ENCODE assay signal across 11 cellular contexts in genomic region chr15:99421172-99421656, GRCh38.
A peak's percentile ranks its signal among the peaks of the same experiment; 100 is the strongest.
DNase-seq lines count a peak whose midpoint lies in the region; ATAC-seq, FAIRE-seq and TF ChIP-seq lines count a peak whose summit lies in the region.
"Had no signal": no experiment of that assay in that cellular context is flagged by ENCODE, and none has a peak within 500 bp of the region (broad histone marks: within the 10 kb centered on the region; RNA-seq: fewer than 3 reads in every experiment).

No MANE protein-coding gene starts in this region.

- no peaks in the 10 kb centered on the region for H4K20me1 ChIP-seq in IMR-90 (ENCODE audit: insufficient read depth, low read length)
- no peaks in the 10 kb centered on the region for H4K20me1 ChIP-seq in smooth muscle cell (ENCODE audit: low read depth)

- H3K9me1 ChIP-seq in IMR-90 (ENCODE audit: insufficient read depth, low read length) = peaks cover 19% of the 10 kb centered on the region

- H2BK120ac ChIP-seq in IMR-90 (ENCODE audit: low read depth, low read length) = peak overlapping the region; percentile 72

- H3K14ac ChIP-seq in IMR-90 (replicated peaks; ENCODE audit: low read depth, low read length) = no peak overlapping the region

- peak overlapping the region; percentile 71; the same call in 2 of the 3 replicates for H2BK15ac ChIP-seq in IMR-90 (ENCODE audit: low read depth, low read length)

- peak; percentile 39 for DNase-seq in IMR-90
- peak; percentile 74 for DNase-seq in activated CD4-positive, alpha-beta T cell treated with anti-CD3 and anti-CD28 coated beads, Interleukin-2, amount 10 ng/mL, durations not matched to agents 7 days and 5 days
- no peak for DNase-seq in effector memory CD8-positive, alpha-beta T cell
- no peak for DNase-seq in smooth muscle cell (lab: John Stamatoyannopoulos, UW; ENCODE audit: unreplicated experiment)
- no peak for DNase-seq in kidney
- no peak for DNase-seq in T-helper 9 cell

- no peak overlapping the region; the same call in 1 of the 2 replicates for H2AK5ac ChIP-seq in IMR-90 (ENCODE audit: low read depth, low read length)

- no peaks in the 10 kb centered on the region for H3K79me2 ChIP-seq in smooth muscle cell (ENCODE audit: low read depth)

- H4K8ac ChIP-seq in IMR-90 (ENCODE audit: low read depth in 2 of 2, low read length in 2 of 2) = peak overlapping the region; percentile 51 to 80

- in situ Hi-C loops in IMR-90 (cut with MboI; ENCODE audit: low sequenced_read_pairs) = no loop called here

- no peaks in the 10 kb centered on the region for H3K9me3 ChIP-seq in IMR-90 (ENCODE audit: control insufficient read depth, insufficient read depth, low read length)
- no peaks in the 10 kb centered on the region for H3K9me3 ChIP-seq in smooth muscle cell (replicated peaks; ENCODE audit: low read depth)
- no peaks in the 10 kb centered on the region for H3K9me3 ChIP-seq in kidney (ENCODE audit: control insufficient read depth in 1 of 2, low read length in 2 of 2)
- H3K9me3 ChIP-seq: tibial artery had no signal

- H3K18ac ChIP-seq in IMR-90 (ENCODE audit: low read depth, low read length) = peak overlapping the region; percentile 90

- H4K5ac ChIP-seq in IMR-90 (ENCODE audit: low read depth, low read length) = peak overlapping the region; percentile 91

- H3K27ac Mint-ChIP-seq in activated CD4-positive, alpha-beta T cell treated with anti-CD3 and anti-CD28 coated beads, Interleukin-2, amount 10 ng/mL, durations not matched to agents 7 days and 5 days = peak overlapping the region; percentile 92
- no peak overlapping the region for H3K27ac Mint-ChIP-seq in effector memory CD8-positive, alpha-beta T cell
- H3K27ac Mint-ChIP-seq: mesothelial cell of epicardium had no signal

- 30% methylated on average over 2 of the region's 6 CpGs; no CpG with 5 or more reads in 1 of the 2 experiments for WGBS in IMR-90 (ENCODE audit: extremely low coverage in 2 of 2, insufficient read length in 1 of 2), 2 experiments
- 40% methylated on average over 6 of the region's 6 CpGs for WGBS in smooth muscle cell (ENCODE audit: low lambda C conversion rate)

- H3K4ac ChIP-seq in IMR-90 (ENCODE audit: low read depth, low read length) = peak overlapping the region; percentile 44

- H2AFZ ChIP-seq in IMR-90 (replicated peaks; ENCODE audit: low read length, poor library complexity) (peak overlapping the region; percentile 85), smooth muscle cell (ENCODE audit: low read depth) (peak overlapping the region; percentile 75)

- no peaks in the 10 kb centered on the region for H3K79me1 ChIP-seq in IMR-90 (ENCODE audit: low read depth in 1 of 2, low read length in 2 of 2)

- intact Hi-C loops in IMR-90 (cut with micrococcal nuclease) = no loop called here
- intact Hi-C loops in kidney (cut with DNase I) = no loop called here

- H3K56ac ChIP-seq in IMR-90 (ENCODE audit: extremely low read depth, insufficient read depth, low read length) = no peak overlapping the region

- peaks cover 49% of the 10 kb centered on the region for H3K4me1 Mint-ChIP-seq in activated CD4-positive, alpha-beta T cell treated with anti-CD3 and anti-CD28 coated beads, Interleukin-2, amount 10 ng/mL, durations not matched to agents 7 days and 5 days
- H3K4me1 Mint-ChIP-seq in effector memory CD8-positive, alpha-beta T cell (ENCODE audit: low read depth in 2 of 2) = peaks cover 0 to 5% of the 10 kb centered on the region in 2 donors

- CTCF ChIA-PET in IMR-90 (lab: Yijun Ruan, JAX) = no interaction called here
- CTCF ChIA-PET in activated CD4-positive, alpha-beta T cell treated with anti-CD3 and anti-CD28 coated beads, Interleukin-2, amount 10 ng/mL, durations not matched to agents 7 days and 5 days (lab: Charles Lee) = interaction anchor here (1.2 to 2.0 kb wide), 4 partner anchors 9 to 81 kb away, joined by 3 to 6 read pairs (median 4); no protein-coding TSS in a partner anchor

- ATAC-seq in IMR-90 (ENCODE audit: low read depth) (peak; percentile 55), GM21528 (IDR thresholded peaks at IDR 0.05; ENCODE audit: low FRiP score, unreplicated experiment) (no peak), GM21390 (IDR thresholded peaks at IDR 0.05; ENCODE audit: unreplicated experiment) (no peak)
- no peak for ATAC-seq in effector memory CD8-positive, alpha-beta T cell (replicated peaks)

- no peak overlapping the region for H2AK9ac ChIP-seq in IMR-90 (replicated peaks; ENCODE audit: low read depth, low read length, poor library complexity)

- no peak for TF ChIP-seq CTCF in IMR-90 (conservative IDR thresholded peaks at IDR 0.05; ENCODE audit: low read depth, low read length)
- TF ChIP-seq CTCF in smooth muscle cell (IDR thresholded peaks at IDR 0.05; ENCODE audit: borderline replicate concordance, insufficient read depth, poor library complexity, severe bottlenecking) = no peak
- no peak for TF ChIP-seq CTCF in kidney (IDR thresholded peaks at IDR 0.05; ENCODE audit: borderline replicate concordance, extremely low read depth, insufficient read depth)

- H3F3A ChIP-seq in smooth muscle cell (ENCODE audit: low read depth) = no peaks in the 10 kb centered on the region

- H2BK20ac ChIP-seq in IMR-90 (ENCODE audit: low read depth, low read length) = 0 out of 2 replicates have a peak overlapping the region, but pooled peaks have one; percentile 55

- H3K4me3 ChIP-seq in IMR-90 (ENCODE audit: insufficient read depth, low read depth, low read length) = no peak overlapping the region
- no peak overlapping the region for H3K4me3 ChIP-seq in smooth muscle cell
- H3K4me3 ChIP-seq in kidney (ENCODE audit: low read length in 2 of 2) = no peak overlapping the region
- H3K4me3 ChIP-seq: tibial artery had no signal

- POLR2A ChIA-PET in IMR-90 (lab: Charles Lee; ENCODE audit: unreplicated experiment) = interaction anchor here (0.6 to 0.8 kb wide), 2 partner anchors 63 to 248 kb away, joined by 4 to 17 read pairs; no protein-coding TSS in a partner anchor
- POLR2A ChIA-PET in activated CD4-positive, alpha-beta T cell treated with anti-CD3 and anti-CD28 coated beads, Interleukin-2, amount 10 ng/mL, durations not matched to agents 7 days and 5 days (lab: Charles Lee) = no interaction called here

- FAIRE-seq in kidney (lab: Jason Lieb, UNC) = no peak
- FAIRE-seq: HTR-8/SVneo had no signal

- H3K27me3 ChIP-seq in IMR-90 (ENCODE audit: control insufficient read depth, insufficient read depth, low read length) = no peaks in the 10 kb centered on the region
- H3K27me3 ChIP-seq in smooth muscle cell (ENCODE audit: low read depth) = no peaks in the 10 kb centered on the region
- H3K27me3 ChIP-seq: tibial artery had no signal

- H2BK5ac ChIP-seq in IMR-90 (ENCODE audit: low read depth, low read length, poor library complexity, severe bottlenecking) = peak overlapping the region; percentile 19

- H3K36me3 ChIP-seq in IMR-90 (ENCODE audit: control insufficient read depth, insufficient read depth, low read length) (no peaks in the 10 kb centered on the region), smooth muscle cell (ENCODE audit: low read depth) (no peaks in the 10 kb centered on the region), kidney (ENCODE audit: control insufficient read depth in 1 of 2, insufficient read depth in 2 of 2, low read length in 2 of 2) (no peaks in the 10 kb centered on the region)
- H3K36me3 ChIP-seq: tibial artery had no signal

- peaks cover 13% of the 10 kb centered on the region for H3K9me3 Mint-ChIP-seq in activated CD4-positive, alpha-beta T cell treated with anti-CD3 and anti-CD28 coated beads, Interleukin-2, amount 10 ng/mL, durations not matched to agents 7 days and 5 days
- H3K9me3 Mint-ChIP-seq in effector memory CD8-positive, alpha-beta T cell = no peaks in the 10 kb centered on the region

- H3K27ac ChIP-seq in IMR-90 (ENCODE audit: insufficient read depth, low read length) = peak overlapping the region; percentile 33; the same call in 1 of the 2 replicates
- no peak overlapping the region for H3K27ac ChIP-seq in smooth muscle cell (ENCODE audit: low read depth)
- H3K27ac ChIP-seq in kidney (ENCODE audit: low read depth in 2 of 2, low read length in 2 of 2) = no peak overlapping the region
- H3K27ac ChIP-seq: tibial artery had no signal

- dilution Hi-C loops in IMR-90 (cut with HindIII; ENCODE audit: low sequenced_read_pairs, unreplicated experiment) = no loop called here

- TF ChIP-seq RAD21 in IMR-90 (IDR thresholded peaks at IDR 0.05; ENCODE audit: low read length) = no peak

- peak overlapping the region; percentile 50 for H3K4me3 Mint-ChIP-seq in activated CD4-positive, alpha-beta T cell treated with anti-CD3 and anti-CD28 coated beads, Interleukin-2, amount 10 ng/mL, durations not matched to agents 7 days and 5 days
- H3K4me3 Mint-ChIP-seq in effector memory CD8-positive, alpha-beta T cell = peak overlapping the region; percentile 14 to 38
- H3K4me3 Mint-ChIP-seq: mesothelial cell of epicardium had no signal

- BruUV-seq in IMR-90 (replicated peaks; lab: Mats Ljungman, UMichigan) = no TSS peak

- peak overlapping the region; percentile 79; the same call in 1 of the 2 replicates for H4K91ac ChIP-seq in IMR-90 (ENCODE audit: insufficient read depth, low read depth, low read length)

- no peak overlapping the region for H3K23ac ChIP-seq in IMR-90 (ENCODE audit: low read depth, low read length)

- H3K27me3 Mint-ChIP-seq in activated CD4-positive, alpha-beta T cell treated with anti-CD3 and anti-CD28 coated beads, Interleukin-2, amount 10 ng/mL, durations not matched to agents 7 days and 5 days = peaks cover 2% of the 10 kb centered on the region
- peaks cover 5% of the 10 kb centered on the region in 2 donors for H3K27me3 Mint-ChIP-seq in effector memory CD8-positive, alpha-beta T cell

- 0 out of 2 replicates have a peak overlapping the region, but pooled peaks have one; percentile 30 for H3K4me2 ChIP-seq in IMR-90 (ENCODE audit: low read depth, low read length)
- no peak overlapping the region for H3K4me2 ChIP-seq in smooth muscle cell

- peaks cover 26% of the 10 kb centered on the region for H3K36me3 Mint-ChIP-seq in activated CD4-positive, alpha-beta T cell treated with anti-CD3 and anti-CD28 coated beads, Interleukin-2, amount 10 ng/mL, durations not matched to agents 7 days and 5 days (ENCODE audit: low read depth)
- no peaks in the 10 kb centered on the region for H3K36me3 Mint-ChIP-seq in effector memory CD8-positive, alpha-beta T cell (ENCODE audit: insufficient read depth)
- H3K36me3 Mint-ChIP-seq: mesothelial cell of epicardium had no signal

- H3K4me1 ChIP-seq in IMR-90 (ENCODE audit: control insufficient read depth, insufficient read depth, low read length) = peaks cover 13% of the 10 kb centered on the region
- peaks cover 6% of the 10 kb centered on the region for H3K4me1 ChIP-seq in smooth muscle cell (ENCODE audit: low read depth)
- H3K4me1 ChIP-seq in kidney (ENCODE audit: control insufficient read depth in 1 of 2, insufficient read depth in 1 of 2, low read depth in 1 of 2, low read length in 2 of 2) = peaks cover 2 to 7% of the 10 kb centered on the region in 2 donors

- H3K9ac ChIP-seq in IMR-90 (ENCODE audit: low read depth, low read length) (peak overlapping the region; percentile 12; the same call in 1 of the 2 replicates), smooth muscle cell (ENCODE audit: low read depth) (no peak overlapping the region), kidney (ENCODE audit: low read length in 2 of 2) (no peak overlapping the region)

- TF ChIP-seq POLR2A in IMR-90 (IDR thresholded peaks at IDR 0.05; ENCODE audit: low read depth, low read length) = no peak

TF ChIP-seq in IMR-90, 13 proteins besides CTCF, POLR2A, EP300 and RAD21 (continues in another document):
- TF ChIP-seq RCOR1 (IDR thresholded peaks at IDR 0.05; ENCODE audit: insufficient replicate concordance, low read length) = no peak
- no peak for TF ChIP-seq SMC3 (IDR thresholded peaks at IDR 0.05; ENCODE audit: low read depth, low read length)

Comparison
In these comparisons a context has a peak if more than half of its experiments do, and no peak if none do; other contexts are left out.
1. DNase-seq: peak in IMR-90 (single experiment) and activated CD4-positive, alpha-beta T cell treated with anti-CD3 and anti-CD28 coated beads, Interleukin-2, amount 10 ng/mL, durations not matched to agents 7 days and 5 days (single experiment); none in effector memory CD8-positive, alpha-beta T cell (0 of 3), smooth muscle cell (single experiment), kidney (single experiment) and T-helper 9 cell (single experiment).